Comparison of ENCODE assay signal across 17 cellular contexts in genomic region chrX:133639726-133640125, GRCh38.
DNase-seq lines count a peak whose midpoint lies in the region; ATAC-seq, FAIRE-seq and TF ChIP-seq lines count a peak whose summit lies in the region.
"Had no signal": no experiment of that assay in that cellular context is flagged by ENCODE, and none has a peak within 500 bp of the region (broad histone marks: within the 10 kb centered on the region; RNA-seq: fewer than 3 reads in every experiment).

No MANE protein-coding gene starts in this region.

- TF ChIP-seq POLR2A in GM12892 (IDR thresholded peaks at IDR 0.05; ENCODE audit: low read depth, low read length): no peak

- peaks cover 39% of the 10 kb centered on the region for H3K4me1 Mint-ChIP-seq in GM23338

- H3K4me2 ChIP-seq in GM23338 (peak overlapping the region; percentile 9; the same call in 1 of the 2 replicates), osteoblast (ENCODE audit: insufficient read depth, low read length) (no peak overlapping the region)

- peak overlapping the region; percentile 32; the same call in 1 of the 3 replicates for H3K4me3 Mint-ChIP-seq in GM23338

- H3K27ac ChIP-seq in GM23338 (ENCODE audit: low read depth) (peak overlapping the region; percentile 92), SK-N-MC (peak overlapping the region; percentile 34; the same call in 1 of the 2 replicates), iPS-20b (ENCODE audit: low read length) (no peak overlapping the region), osteoblast (ENCODE audit: low read depth, low read length) (no peak overlapping the region), WERI-Rb-1 (no peak overlapping the region)
- H3K27ac ChIP-seq: C4-2B had no signal

- ATAC-seq in GM23338: no peak
- ATAC-seq in GM21447 (IDR thresholded peaks at IDR 0.05; ENCODE audit: unreplicated experiment): no peak

- H4K20me1 ChIP-seq in GM23338 (replicated peaks; ENCODE audit: insufficient read depth) (no peaks in the 10 kb centered on the region), osteoblast (ENCODE audit: insufficient read depth, low read length) (no peaks in the 10 kb centered on the region)

- FAIRE-seq in GM12892 (lab: Jason Lieb, UNC): no peak
- FAIRE-seq: A204.1, HepG2 had no signal

- H3K9ac ChIP-seq in SK-N-MC (ENCODE audit: insufficient read length) (no peak overlapping the region), iPS-20b (ENCODE audit: low read depth, low read length) (peak overlapping the region; percentile 53; the same call in 1 of the 2 replicates)

- no peaks in the 10 kb centered on the region for H3K9me3 ChIP-seq in SK-N-MC (ENCODE audit: low read depth, low read length)
- no peaks in the 10 kb centered on the region for H3K9me3 ChIP-seq in iPS-20b (ENCODE audit: insufficient read depth, low read depth, low read length)
- no peaks in the 10 kb centered on the region for H3K9me3 ChIP-seq in osteoblast (ENCODE audit: low read depth, low read length)
- H3K9me3 ChIP-seq in WERI-Rb-1 (ENCODE audit: severe bottlenecking): no peaks in the 10 kb centered on the region
- H3K9me3 ChIP-seq: MG63 had no signal

- no peaks in the 10 kb centered on the region for H3K9me2 ChIP-seq in GM23338 (ENCODE audit: insufficient read depth)

- DNase-seq in GM23338 (ENCODE audit: low spot score): peak; percentile 10
- DNase-seq in SK-N-MC (ENCODE audit: low read depth, low spot score): no peak
- DNase-seq in osteoblast (ENCODE audit: insufficient read length, low spot score, missing footprints): peak; percentile 3
- DNase-seq in GM12892 (ENCODE audit: insufficient read length): no peak
- DNase-seq in activated CD4-positive, alpha-beta T cell treated with anti-CD3 and anti-CD28 coated beads for 4 hours: no peak
- no peak for DNase-seq in WERI-Rb-1
- DNase-seq: NCI-H1105, NCI-H1694 treated with DMSO at 0.1 percent for 48 hours, NCI-H446 treated with DMSO at 0.1 percent for 48 hours, NCI-H748 treated with DMSO at 0.1 percent for 48 hours, SIG-M5 had no signal

- no peaks in the 10 kb centered on the region for H3K27me3 Mint-ChIP-seq in GM23338 (ENCODE audit: insufficient read depth, low read depth, poor library complexity)

- H3F3A ChIP-seq in GM23338 (replicated peaks; ENCODE audit: low read depth): no peaks in the 10 kb centered on the region

- peaks cover 18% of the 10 kb centered on the region for H3K4me1 ChIP-seq in GM23338 (ENCODE audit: insufficient read depth)
- H3K4me1 ChIP-seq in iPS-20b (ENCODE audit: insufficient read depth, low read length): peaks cover 6% of the 10 kb centered on the region; the same call in 1 of the 2 replicates
- no peaks in the 10 kb centered on the region for H3K4me1 ChIP-seq in osteoblast (ENCODE audit: insufficient read depth, low read length)

- H3K79me2 ChIP-seq in GM23338 (replicated peaks; ENCODE audit: insufficient read depth) (no peaks in the 10 kb centered on the region), osteoblast (ENCODE audit: insufficient read depth, low read length) (no peaks in the 10 kb centered on the region)

- no peaks in the 10 kb centered on the region for H3K36me3 ChIP-seq in GM23338 (ENCODE audit: insufficient read depth)
- H3K36me3 ChIP-seq in SK-N-MC (ENCODE audit: insufficient read depth, low read length): no peaks in the 10 kb centered on the region
- no peaks in the 10 kb centered on the region for H3K36me3 ChIP-seq in iPS-20b (ENCODE audit: insufficient read depth, low read depth, low read length)
- H3K36me3 ChIP-seq in osteoblast (ENCODE audit: insufficient read depth, low read length): no peaks in the 10 kb centered on the region
- no peaks in the 10 kb centered on the region for H3K36me3 ChIP-seq in WERI-Rb-1
- H3K36me3 ChIP-seq: MG63 had no signal

- H3K4me3 ChIP-seq in GM23338 (no peak overlapping the region), SK-N-MC (no peak overlapping the region), iPS-20b (ENCODE audit: low read length) (peak overlapping the region; percentile 37; the same call in 1 of the 2 replicates), osteoblast (ENCODE audit: insufficient read depth, low read length) (no peak overlapping the region), WERI-Rb-1 (ENCODE audit: low read depth, low read length) (no peak overlapping the region)
- H3K4me3 ChIP-seq: MG63 had no signal

- no peak overlapping the region for H2AFZ ChIP-seq in GM23338
- no peak overlapping the region for H2AFZ ChIP-seq in osteoblast (ENCODE audit: low read length)

- no peaks in the 10 kb centered on the region for H3K36me3 Mint-ChIP-seq in GM23338 (ENCODE audit: low read depth)

- H3K27me3 ChIP-seq in GM23338 (ENCODE audit: insufficient read depth): no peaks in the 10 kb centered on the region
- no peaks in the 10 kb centered on the region for H3K27me3 ChIP-seq in iPS-20b (ENCODE audit: insufficient read depth, low read length)
- H3K27me3 ChIP-seq in osteoblast (ENCODE audit: insufficient read depth, low read length): peaks cover 4% of the 10 kb centered on the region
- H3K27me3 ChIP-seq in WERI-Rb-1 (ENCODE audit: insufficient read depth, low read depth, severe bottlenecking): peaks cover 46% of the 10 kb centered on the region
- H3K27me3 ChIP-seq: MG63 had no signal

- no peaks in the 10 kb centered on the region for H3K9me3 Mint-ChIP-seq in GM23338

- H3K27ac Mint-ChIP-seq in GM23338: peak overlapping the region; percentile 91

- no peak for TF ChIP-seq CTCF in GM23338 (conservative IDR thresholded peaks at IDR 0.05; ENCODE audit: low read depth in 2 of 2)
- TF ChIP-seq CTCF in osteoblast (IDR thresholded peaks at IDR 0.05; ENCODE audit: extremely low read depth, low read depth, low read length): no peak
- TF ChIP-seq CTCF in WERI-Rb-1 (IDR thresholded peaks at IDR 0.05; ENCODE audit: low read depth, low read length): no peak

TF ChIP-seq in GM23338, 12 proteins besides CTCF, POLR2A, EP300 and RAD21 (continues in another document):
- TF ChIP-seq ZNF114 (CRISPR knock-in tag; IDR thresholded peaks at IDR 0.05) (no peak), JUNB (IDR thresholded peaks at IDR 0.05; ENCODE audit: unreplicated experiment) (no peak), POLR2AphosphoS5 (IDR thresholded peaks at IDR 0.05; ENCODE audit: low read depth) (no peak), EZH2phosphoT487 (IDR thresholded peaks at IDR 0.05; ENCODE audit: unreplicated experiment) (no peak), ZNF462 (CRISPR knock-in tag; IDR thresholded peaks at IDR 0.05) (no peak), ZNF331 (CRISPR knock-in tag; IDR thresholded peaks at IDR 0.05; ENCODE audit: low read depth) (no peak), STAT1 (IDR thresholded peaks at IDR 0.05; ENCODE audit: unreplicated experiment) (no peak), NANOG (IDR thresholded peaks at IDR 0.05; ENCODE audit: borderline replicate concordance) (no peak)

Comparison
In these comparisons a context has a peak if more than half of its experiments do, and no peak if none do; other contexts are left out.
1. DNase-seq: peak in GM23338 (single experiment) and osteoblast (single experiment); none in SK-N-MC (single experiment), GM12892 (single experiment), activated CD4-positive, alpha-beta T cell treated with anti-CD3 and anti-CD28 coated beads for 4 hours (0 of 2) and WERI-Rb-1 (single experiment).
2. H3K27ac ChIP-seq: peak in GM23338 (single experiment) and SK-N-MC (single experiment); none in iPS-20b (single experiment), osteoblast (single experiment) and WERI-Rb-1 (single experiment).